Comparison of ENCODE assay signal across 8 cellular contexts in the genomic region with DNA sequence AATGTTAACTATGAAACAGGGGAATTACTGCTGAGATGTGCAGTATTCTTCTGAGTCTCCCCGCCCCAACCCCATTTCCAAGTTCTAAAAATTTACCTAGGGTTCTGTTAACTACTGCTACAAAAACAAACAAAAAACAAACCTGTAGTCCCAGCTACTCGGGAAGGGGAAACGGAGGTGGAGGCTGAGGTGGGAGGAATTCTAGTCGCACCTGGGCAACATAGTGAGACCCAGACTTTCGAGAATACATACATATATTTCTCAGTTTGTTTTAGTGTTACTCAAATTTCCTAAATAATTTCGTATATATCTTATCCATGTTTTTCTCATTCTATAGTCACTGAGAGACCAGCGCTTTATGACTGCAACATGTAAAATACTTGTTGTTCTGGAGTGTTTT. TPM values are rescaled to one million over a fixed set of nuclear protein-coding genes. Genes with fewer than 3 reads are reported as not detected.
DNase-seq lines count a peak whose midpoint lies in the region; ATAC-seq and TF ChIP-seq lines count a peak whose summit lies in the region.

No MANE protein-coding gene starts in this region.

- no peaks in the 10 kb centered on the region for H3K27me3 ChIP-seq in SJCRH30
- H3K27me3 ChIP-seq in rectal smooth muscle tissue (ENCODE audit: control insufficient read depth, insufficient read depth, low read length), result no peaks in the 10 kb centered on the region

- TF ChIP-seq POLR2A in erythroblast (IDR thresholded peaks at IDR 0.05; ENCODE audit: low read length), result no peak

- no peaks in the 10 kb centered on the region for H3K36me3 ChIP-seq in ES-I3 (ENCODE audit: insufficient read depth, low read length)
- no peaks in the 10 kb centered on the region for H3K36me3 ChIP-seq in SJCRH30
- no peaks in the 10 kb centered on the region for H3K36me3 ChIP-seq in rectal smooth muscle tissue (ENCODE audit: control insufficient read depth, insufficient read depth, low read length)

- TF ChIP-seq CTCF in fibroblast of mammary gland (conservative IDR thresholded peaks at IDR 0.05; ENCODE audit: control insufficient read depth, insufficient read depth, low read depth, low read length), result no peak

- H3K27ac ChIP-seq in SJCRH30, result no peak overlapping the region
- H3K27ac ChIP-seq in rectal smooth muscle tissue (ENCODE audit: low read depth, low read length), result peak overlapping the region; percentile 100

- no peaks in the 10 kb centered on the region; the same call in 1 of the 2 replicates for H3K4me1 ChIP-seq in ES-I3 (ENCODE audit: insufficient read depth, low read length)
- H3K4me1 ChIP-seq in SJCRH30, result no peaks in the 10 kb centered on the region
- peaks cover 4% of the 10 kb centered on the region for H3K4me1 ChIP-seq in rectal smooth muscle tissue (ENCODE audit: control insufficient read depth, insufficient read depth, low read length)

- no peak for ATAC-seq in HG02759 (IDR thresholded peaks at IDR 0.05; ENCODE audit: unreplicated experiment)

- H3K4me3 ChIP-seq in SJCRH30, result peak overlapping the region; percentile 86
- H3K4me3 ChIP-seq in fibroblast of mammary gland (ENCODE audit: control insufficient read depth, low read depth, low read length), result peak overlapping the region; percentile 80
- peak overlapping the region; percentile 98 for H3K4me3 ChIP-seq in rectal smooth muscle tissue (ENCODE audit: low read length)

- DNase-seq in SJCRH30, result no peak
- DNase-seq in fibroblast of mammary gland (ENCODE audit: low read depth), result no peak
- no peak for DNase-seq in CD1c-positive myeloid dendritic cell (ENCODE audit: extremely low spot score)
- no peak for DNase-seq in erythroblast (lab: John Stamatoyannopoulos, UW)
- no peak for DNase-seq in NCI-H1694 (lab: John Stamatoyannopoulos, UW)

- H3K9ac ChIP-seq in ES-I3 (ENCODE audit: low read depth, low read length), result peak overlapping the region; percentile 68
- no peak overlapping the region for H3K9ac ChIP-seq in rectal smooth muscle tissue (ENCODE audit: low read length)

- H3K9me3 ChIP-seq in ES-I3 (ENCODE audit: control insufficient read depth, insufficient read depth, low read length) (no peaks in the 10 kb centered on the region), SJCRH30 (replicated peaks) (no peaks in the 10 kb centered on the region)

RNA-seq across cellular contexts. Expression of a gene that starts 1.0 kb away (rescaled TPM):
- total RNA-seq in SJCRH30 (2014; rRNA removed; shearing (Covaris generic)), result 12.5 and 15.9 TPM in 2 replicates
